In genomic region chr19:2777952-2778683, GRCh38 we compare ENCODE assay signal across 26 cellular contexts. TPM values are rescaled to one million over a fixed set of nuclear protein-coding genes. Genes with fewer than 3 reads are reported as not detected.
DNase-seq lines count a peak whose midpoint lies in the region; ATAC-seq, FAIRE-seq and TF ChIP-seq lines count a peak whose summit lies in the region.
"Had no signal": no experiment of that assay in that cellular context is flagged by ENCODE, and none has a peak within 500 bp of the region (broad histone marks: within the 10 kb centered on the region; RNA-seq: fewer than 3 reads in every experiment).

No MANE protein-coding gene starts in this region.

- no peak overlapping the region for H2AFZ ChIP-seq in GM12878 (ENCODE audit: control insufficient read depth, low read depth, low read length)

- 79% methylated on average over 11 of the region's 19 CpGs for WGBS in GM12878 (ENCODE audit: insufficient coverage, insufficient replicate concordance, low lambda C conversion rate, missing lambda C conversion rate)
- WGBS in psoas muscle, 3 donors: 51 to 60% (median 54%) methylated on average over 18 to 19 of the region's 19 CpGs

- no peak for FAIRE-seq in GM12878 (lab: Jason Lieb, UNC)
- FAIRE-seq: A204.1, keratinocyte, small intestine had no signal

- H3K27ac ChIP-seq in HEK293 (ENCODE audit: extremely low read depth, low read depth, low read length) (no peak overlapping the region), GM12878 (ENCODE audit: control insufficient read depth, insufficient read depth) (no peak overlapping the region), psoas muscle (peak overlapping the region; percentile 76)

- H3K9me3 ChIP-seq in HEK293 (ENCODE audit: control insufficient read depth, insufficient read depth, low read depth, low read length) (no peaks in the 10 kb centered on the region), GM12878 (replicated peaks; ENCODE audit: control insufficient read depth, insufficient read depth, low read length) (no peaks in the 10 kb centered on the region; the same call in 2 of the 3 replicates), psoas muscle (no peaks in the 10 kb centered on the region)

- no peaks in the 10 kb centered on the region for H3K27me3 Mint-ChIP-seq in activated CD4-positive, alpha-beta T cell treated with anti-CD3 and anti-CD28 coated beads, Interleukin-2, amount 10 ng/mL, durations not matched to agents 7 days and 5 days

- POLR2A ChIA-PET in activated CD4-positive, alpha-beta T cell treated with anti-CD3 and anti-CD28 coated beads, Interleukin-2, amount 10 ng/mL, durations not matched to agents 7 days and 5 days (lab: Charles Lee): no interaction called here
- POLR2A ChIA-PET in HEK293 (lab: Yijun Ruan, JAX) (no interaction called here), GM12878 (lab: Charles Lee) (interaction anchor here (0.5 kb wide), 1 partner anchor 308 kb away, joined by 3 read pairs; no protein-coding TSS in a partner anchor)

- no peak for ATAC-seq in GM12878
- ATAC-seq in psoas muscle: peak; percentile 44 to 73 (median 56)
- ATAC-seq in GM21367 (IDR thresholded peaks at IDR 0.05; ENCODE audit: unreplicated experiment): no peak
- ATAC-seq in GM21737 (IDR thresholded peaks at IDR 0.05; ENCODE audit: unreplicated experiment): no peak
- no peak for ATAC-seq in HG02678 (IDR thresholded peaks at IDR 0.05; ENCODE audit: unreplicated experiment)

- H3K4me2 ChIP-seq in GM12878 (ENCODE audit: control insufficient read depth, insufficient read depth): 0 out of 2 replicates have a peak overlapping the region, but pooled peaks have one; percentile 14

- TF ChIP-seq EP300 in GM12878 (IDR thresholded peaks at IDR 0.05; ENCODE audit: borderline replicate concordance in 1 of 2, control insufficient read depth in 1 of 2, low read depth in 2 of 2, low read length in 2 of 2): no peak

- no peak for DNase-seq in activated CD4-positive, alpha-beta T cell treated with anti-CD3 and anti-CD28 coated beads, Interleukin-2, amount 10 ng/mL, durations not matched to agents 7 days and 5 days
- no peak for DNase-seq in activated CD4-positive, alpha-beta T cell treated with anti-CD3 and anti-CD28 coated beads for 48 hours
- DNase-seq in GM12878 (ENCODE audit: low read depth, low spot score) (no peak), psoas muscle (no peak)
- DNase-seq: activated CD8-positive, alpha-beta memory T cell treated with anti-CD3 and anti-CD28 coated beads for 24 hours; activated naive CD4-positive, alpha-beta T cell; activated T-cell treated with anti-CD3 and anti-CD28 coated beads, Interleukin-2, amount 50 U/mL, for 1 hour; AML-193; cortex of kidney; DMS79; H7; Karpas-422; mammary epithelial cell; MV-4-11; NCI-H187; NCI-H69; RPMI8226; small intestine; stimulated activated CD4-positive, alpha-beta T cell treated with anti-CD3 and anti-CD28 coated beads, Interleukin-1b, Interleukin-23, amount 100 ng/mL, for 48 hours had no signal

- peak overlapping the region; percentile 31 for H3K27ac Mint-ChIP-seq in activated CD4-positive, alpha-beta T cell treated with anti-CD3 and anti-CD28 coated beads, Interleukin-2, amount 10 ng/mL, durations not matched to agents 7 days and 5 days

- TF ChIP-seq RAD21 in GM12878 (IDR thresholded peaks at IDR 0.05; ENCODE audit: insufficient read depth, low read depth, low read length): no peak

- TF ChIP-seq POLR2A in GM12878 (IDR thresholded peaks at IDR 0.05; ENCODE audit: low read depth, low read length): no peak

- H3K36me3 ChIP-seq in HEK293 (ENCODE audit: control insufficient read depth in 2 of 2, insufficient read depth in 1 of 2, low read length in 2 of 2): peaks cover 4 to 57% of the 10 kb centered on the region in 2 experiments; a peak in 2 of 3 replicates
- peaks cover 2 to 4% of the 10 kb centered on the region in 2 experiments; a peak in 2 of 4 replicates for H3K36me3 ChIP-seq in GM12878 (ENCODE audit: control insufficient read depth in 2 of 2, insufficient read depth in 2 of 2, low read length in 1 of 2)
- H3K36me3 ChIP-seq in psoas muscle (ENCODE audit: insufficient read depth in 1 of 2, low read depth in 1 of 2): no peaks in the 10 kb centered on the region

- TF ChIP-seq CTCF in HEK293 (tag by site-specific recombination; IDR thresholded peaks at IDR 0.05) (no peak), GM12878 (IDR thresholded peaks at IDR 0.05 in 2 of 3, conservative IDR thresholded peaks at IDR 0.05 in 1 of 3; ENCODE audit: control insufficient read depth in 2 of 3, extremely low read depth in 1 of 3, insufficient read depth in 1 of 3, low read depth in 3 of 3, low read length in 3 of 3) (no peak), psoas muscle (IDR thresholded peaks at IDR 0.05) (no peak)

- H3K27me3 ChIP-seq in GM12878 (replicated peaks in 1 of 2; ENCODE audit: control insufficient read depth in 2 of 2, insufficient read depth in 2 of 2, low read length in 1 of 2) (no peaks in the 10 kb centered on the region), psoas muscle (ENCODE audit: insufficient read depth in 3 of 3, low read length in 2 of 3) (no peaks in the 10 kb centered on the region)

- CTCF ChIA-PET in activated CD4-positive, alpha-beta T cell treated with anti-CD3 and anti-CD28 coated beads, Interleukin-2, amount 10 ng/mL, durations not matched to agents 7 days and 5 days (lab: Charles Lee): interaction anchor here (0.6 kb wide), 1 partner anchor 457 kb away, joined by 6 read pairs; no protein-coding TSS in a partner anchor
- CTCF ChIA-PET in HEK293 (lab: Yijun Ruan, JAX) (interaction anchor here (0.6 to 0.7 kb wide), 3 partner anchors 109 to 501 kb away, joined by 3 to 5 read pairs (median 3); no protein-coding TSS in a partner anchor), GM12878 (lab: Yijun Ruan, JAX) (interaction anchor here (2.1 kb wide), 1 partner anchor 130 kb away, joined by 5 read pairs; no protein-coding TSS in a partner anchor)

- H4K20me1 ChIP-seq in GM12878 (ENCODE audit: control insufficient read depth, insufficient read depth): peaks cover 6% of the 10 kb centered on the region; the same call in 1 of the 2 replicates

- peaks cover 3% of the 10 kb centered on the region; the same call in 1 of the 2 replicates for H3K4me1 ChIP-seq in HEK293 (ENCODE audit: control insufficient read depth, insufficient read depth, low read length)
- peaks cover 16% of the 10 kb centered on the region for H3K4me1 ChIP-seq in GM12878 (ENCODE audit: control insufficient read depth, insufficient read depth, low read length)
- peaks cover 75% of the 10 kb centered on the region for H3K4me1 ChIP-seq in psoas muscle

- H3K9me3 Mint-ChIP-seq in activated CD4-positive, alpha-beta T cell treated with anti-CD3 and anti-CD28 coated beads, Interleukin-2, amount 10 ng/mL, durations not matched to agents 7 days and 5 days: no peaks in the 10 kb centered on the region

- in situ Hi-C loops in GM12878 (cut with MboI): no loop called here

- RAD21 ChIA-PET in GM12878 (lab: Charles Lee; ENCODE audit: unreplicated experiment): no interaction called here

- no peaks in the 10 kb centered on the region for H3K36me3 Mint-ChIP-seq in activated CD4-positive, alpha-beta T cell treated with anti-CD3 and anti-CD28 coated beads, Interleukin-2, amount 10 ng/mL, durations not matched to agents 7 days and 5 days (ENCODE audit: low read depth)

- no peak overlapping the region for H3K9ac ChIP-seq in GM12878 (ENCODE audit: control insufficient read depth, insufficient read depth, low read length)

- H3K4me3 Mint-ChIP-seq in activated CD4-positive, alpha-beta T cell treated with anti-CD3 and anti-CD28 coated beads, Interleukin-2, amount 10 ng/mL, durations not matched to agents 7 days and 5 days: no peak overlapping the region

- BruUV-seq in GM12878 (replicated peaks; lab: Mats Ljungman, UMichigan): no TSS peak

- intact Hi-C loops in GM12878 (cut with micrococcal nuclease; ENCODE audit: unreplicated experiment) (no loop called here), psoas muscle (cut with DNase I) (no loop called here)

- peaks cover 89% of the 10 kb centered on the region for H3K79me2 ChIP-seq in GM12878 (ENCODE audit: control insufficient read depth, insufficient read depth, low read length)

- H3K4me3 ChIP-seq in HEK293 (ENCODE audit: low read depth, low read length): no peak overlapping the region
- H3K4me3 ChIP-seq in GM12878: no peak overlapping the region
- H3K4me3 ChIP-seq in psoas muscle: no peak overlapping the region

- peaks cover 51% of the 10 kb centered on the region for H3K4me1 Mint-ChIP-seq in activated CD4-positive, alpha-beta T cell treated with anti-CD3 and anti-CD28 coated beads, Interleukin-2, amount 10 ng/mL, durations not matched to agents 7 days and 5 days

- SMC1A ChIA-PET in GM12878 (lab: Charles Lee; ENCODE audit: uncharacterized antibody, unreplicated experiment): interaction anchor here (0.8 kb wide), 1 partner anchor 130 kb away, joined by 3 read pairs; no protein-coding TSS in a partner anchor

RNA-seq across cellular contexts. Expression of gene SGTA, which starts 5.0 kb away (rescaled TPM):
- 10 to 100 TPM; 46.6 to 46.9 TPM for total RNA-seq in activated CD4-positive, alpha-beta T cell treated with anti-CD3 and anti-CD28 coated beads, Interleukin-2, amount 10 ng/mL, durations not matched to agents 7 days and 5 days
- 27.0 and 30.4 TPM in 2 replicates for total RNA-seq in GM12878 (2013; cell fraction: nucleolus; rRNA removed)
- total RNA-seq in GM12878 (2014; rRNA removed) (51.2 and 59.2 TPM in 2 replicates), GM12878 (2014; rRNA removed; fragmentation: Illumina TruSeq; extraction: Trizol) (22.9 and 26.2 TPM in 2 replicates), GM12878 (2021) (69.2 and 76.3 TPM in 2 replicates), psoas muscle (100 to 1,000 TPM in 1 of 4 donors, 10 to 100 TPM in 3; 63.4 to 104 (median 77.8) TPM)
- polyA plus RNA-seq in GM12878 (2011; ENCODE audit: low read depth): 22.0 TPM
- polyA plus RNA-seq in GM12878 (2011; rRNA removed) (19.9 and 32.9 TPM in 2 replicates), GM12878 (2014; fragmentation: Illumina TruSeq; extraction: Trizol) (13.2 and 37.1 TPM in 2 replicates), GM12878 (2014; fragmentation: Nextera tagmentation; extraction: Ambion mirVana) (1 to 10 TPM; 2.0 to 3.1 TPM), GM12878 (2014; rRNA removed) (64.2 and 78.7 TPM in 2 replicates), GM12878 (2016; fragmentation: Nextera tagmentation; extraction: Ambion mirVana) (100 to 1,000 TPM; 102 TPM), psoas muscle (100 to 1,000 TPM in 2 of 3 donors, 10 to 100 TPM in 1; 99.1 to 186 (median 123) TPM)
- 70.3 and 75.7 TPM in 2 replicates for polyA plus RNA-seq in GM12878 (2011; cell fraction: cytosol; rRNA removed)
- polyA plus RNA-seq in GM12878 (2011; cell fraction: nucleus; rRNA removed): 59.1 and 86.4 TPM in 2 replicates
- 46.1 and 46.5 TPM in 2 replicates for polyA plus RNA-seq in GM12878 (2012)
- polyA minus RNA-seq in GM12878 (2011; rRNA and poly(A)+ RNA removed): 12.0 and 30.2 TPM in 2 replicates
- 15.9 and 16.7 TPM in 2 replicates for polyA minus RNA-seq in GM12878 (2011; cell fraction: cytosol; rRNA and poly(A)+ RNA removed)
- 9.7 and 20.9 TPM in 2 replicates for polyA minus RNA-seq in GM12878 (2011; cell fraction: nucleus; rRNA and poly(A)+ RNA removed)

RNA-seq across cellular contexts. Expression of gene THOP1, which starts 7.2 kb away (rescaled TPM):
- total RNA-seq in activated CD4-positive, alpha-beta T cell treated with anti-CD3 and anti-CD28 coated beads, Interleukin-2, amount 10 ng/mL, durations not matched to agents 7 days and 5 days: 10 to 100 TPM; 84.2 to 97.1 TPM
- total RNA-seq in GM12878 (2013; cell fraction: nucleolus; rRNA removed): 230 and 309 TPM in 2 replicates
- total RNA-seq in GM12878 (2014; rRNA removed) (260 and 270 TPM in 2 replicates), GM12878 (2014; rRNA removed; fragmentation: Illumina TruSeq; extraction: Trizol) (75.9 and 77.5 TPM in 2 replicates), GM12878 (2021) (217 and 220 TPM in 2 replicates), psoas muscle (10 to 100 TPM; 46.0 to 60.2 (median 55.9) TPM)
- 25.4 TPM for polyA plus RNA-seq in GM12878 (2011; ENCODE audit: low read depth)
- polyA plus RNA-seq in GM12878 (2011; rRNA removed) (72.8 and 137 TPM in 2 replicates), GM12878 (2014; fragmentation: Illumina TruSeq; extraction: Trizol) (36.0 and 76.8 TPM in 2 replicates), GM12878 (2014; fragmentation: Nextera tagmentation; extraction: Ambion mirVana) (1 to 10 TPM; 1.9 to 3.8 TPM), GM12878 (2014; rRNA removed) (200 and 240 TPM in 2 replicates), GM12878 (2016; fragmentation: Nextera tagmentation; extraction: Ambion mirVana) (100 to 1,000 TPM; 220 to 241 TPM), psoas muscle (10 to 100 TPM; 58.3 to 92.2 (median 85.9) TPM)
- 144 and 196 TPM in 2 replicates for polyA plus RNA-seq in GM12878 (2011; cell fraction: cytosol; rRNA removed)
- polyA plus RNA-seq in GM12878 (2011; cell fraction: nucleus; rRNA removed): 439 and 527 TPM in 2 replicates
- polyA plus RNA-seq in GM12878 (2012): 116 and 134 TPM in 2 replicates
- polyA minus RNA-seq in GM12878 (2011; rRNA and poly(A)+ RNA removed): 97.9 and 180 TPM in 2 replicates
- 59.6 and 71.5 TPM in 2 replicates for polyA minus RNA-seq in GM12878 (2011; cell fraction: cytosol; rRNA and poly(A)+ RNA removed)
- 43.6 and 46.6 TPM in 2 replicates for polyA minus RNA-seq in GM12878 (2011; cell fraction: nucleus; rRNA and poly(A)+ RNA removed)

RNA-seq across cellular contexts. Expression of gene SLC39A3, which starts 38.3 kb away (rescaled TPM):
- total RNA-seq in activated CD4-positive, alpha-beta T cell treated with anti-CD3 and anti-CD28 coated beads, Interleukin-2, amount 10 ng/mL, durations not matched to agents 7 days and 5 days: 10 to 100 TPM; 31.5 to 37.5 TPM
- total RNA-seq in GM12878 (2013; cell fraction: nucleolus; rRNA removed): 26.3 and 30.0 TPM in 2 replicates
- 46.0 and 50.2 TPM in 2 replicates for total RNA-seq in GM12878 (2014; rRNA removed)
- total RNA-seq in GM12878 (2014; rRNA removed; fragmentation: Illumina TruSeq; extraction: Trizol): 31.2 and 33.7 TPM in 2 replicates
- total RNA-seq in GM12878 (2021): 48.4 and 52.1 TPM in 2 replicates
- polyA plus RNA-seq in GM12878 (2011; ENCODE audit: low read depth): 9.9 TPM
- polyA plus RNA-seq in GM12878 (2011; rRNA removed): 18.7 and 29.6 TPM in 2 replicates
- 51.6 and 59.3 TPM in 2 replicates for polyA plus RNA-seq in GM12878 (2011; cell fraction: cytosol; rRNA removed)
- 38.3 and 42.8 TPM in 2 replicates for polyA plus RNA-seq in GM12878 (2011; cell fraction: nucleus; rRNA removed)
- polyA plus RNA-seq in GM12878 (2012): 24.3 and 28.7 TPM in 2 replicates
- 20.9 and 59.4 TPM in 2 replicates for polyA plus RNA-seq in GM12878 (2014; fragmentation: Illumina TruSeq; extraction: Trizol)
- 1 to 10 TPM in 1 of 2 experiments, under 1 TPM in 1; 0.63 to 1.1 TPM for polyA plus RNA-seq in GM12878 (2014; fragmentation: Nextera tagmentation; extraction: Ambion mirVana)
- polyA plus RNA-seq in GM12878 (2014; rRNA removed): 54.5 and 54.9 TPM in 2 replicates
- polyA plus RNA-seq in GM12878 (2016; fragmentation: Nextera tagmentation; extraction: Ambion mirVana): 10 to 100 TPM; 58.7 to 67.1 TPM
- 19.9 and 31.8 TPM in 2 replicates for polyA minus RNA-seq in GM12878 (2011; rRNA and poly(A)+ RNA removed)
- polyA minus RNA-seq in GM12878 (2011; cell fraction: cytosol; rRNA and poly(A)+ RNA removed): 15.3 and 17.2 TPM in 2 replicates
- 7.5 and 14.9 TPM in 2 replicates for polyA minus RNA-seq in GM12878 (2011; cell fraction: nucleus; rRNA and poly(A)+ RNA removed)
- 10 to 100 TPM; 16.9 to 26.8 (median 20.0) TPM for total RNA-seq in psoas muscle
- polyA plus RNA-seq in psoas muscle: 10 to 100 TPM; 28.4 to 70.1 (median 32.6) TPM

RNA-seq across cellular contexts. Expression of gene ZNF554, which starts 41.5 kb away (rescaled TPM):
- 1 to 10 TPM; 4.1 to 4.6 TPM for total RNA-seq in activated CD4-positive, alpha-beta T cell treated with anti-CD3 and anti-CD28 coated beads, Interleukin-2, amount 10 ng/mL, durations not matched to agents 7 days and 5 days
- 7.0 and 7.1 TPM in 2 replicates for total RNA-seq in GM12878 (2013; cell fraction: nucleolus; rRNA removed)
- total RNA-seq in GM12878 (2014; rRNA removed) (1.7 and 2.1 TPM in 2 replicates), GM12878 (2014; rRNA removed; fragmentation: Illumina TruSeq; extraction: Trizol) (1.5 and 1.8 TPM in 2 replicates), GM12878 (2021) (1.7 TPM in 2 replicates), psoas muscle (1 to 10 TPM; 3.5 to 6.5 (median 4.5) TPM)
- 0.98 TPM for polyA plus RNA-seq in GM12878 (2011; ENCODE audit: low read depth)
- polyA plus RNA-seq in GM12878 (2011; rRNA removed) (1.3 and 1.7 TPM in 2 replicates), GM12878 (2014; fragmentation: Illumina TruSeq; extraction: Trizol) (1.2 and 1.4 TPM in 2 replicates), GM12878 (2014; fragmentation: Nextera tagmentation; extraction: Ambion mirVana) (under 1 TPM; 0.19 to 0.38 TPM), GM12878 (2014; rRNA removed) (0.96 and 1.3 TPM in 2 replicates), GM12878 (2016; fragmentation: Nextera tagmentation; extraction: Ambion mirVana) (1 to 10 TPM; 1.2 to 1.4 TPM), psoas muscle (1 to 10 TPM; 1.8 to 5.2 (median 3.6) TPM)
- polyA plus RNA-seq in GM12878 (2011; cell fraction: cytosol; rRNA removed): 1.1 and 1.2 TPM in 2 replicates
- polyA plus RNA-seq in GM12878 (2011; cell fraction: nucleus; rRNA removed): 1.1 TPM in 2 replicates
- 1.1 and 1.4 TPM in 2 replicates for polyA plus RNA-seq in GM12878 (2012)
- polyA minus RNA-seq in GM12878 (2011; rRNA and poly(A)+ RNA removed): 1.3 and 1.6 TPM in 2 replicates
- polyA minus RNA-seq in GM12878 (2011; cell fraction: cytosol; rRNA and poly(A)+ RNA removed): 0.94 and 1.6 TPM in 2 replicates
- 0.48 and 0.77 TPM in 2 replicates for polyA minus RNA-seq in GM12878 (2011; cell fraction: nucleus; rRNA and poly(A)+ RNA removed)

RNA-seq across cellular contexts. Expression of gene DIRAS1, which starts 56.9 kb away (rescaled TPM):
- not detected for total RNA-seq in activated CD4-positive, alpha-beta T cell treated with anti-CD3 and anti-CD28 coated beads, Interleukin-2, amount 10 ng/mL, durations not matched to agents 7 days and 5 days
- 0.39 and 1.0 TPM in 2 replicates for total RNA-seq in GM12878 (2013; cell fraction: nucleolus; rRNA removed)
- total RNA-seq in GM12878 (2014; rRNA removed) (not detected in 2 replicates), GM12878 (2014; rRNA removed; fragmentation: Illumina TruSeq; extraction: Trizol) (0.09 TPM in 1 of 2 replicates, not detected in the other), GM12878 (2021) (0.18 and 0.48 TPM in 2 replicates), psoas muscle (10 to 100 TPM in 1 of 4 donors, 1 to 10 TPM in 3; 1.1 to 29.9 (median 4.5) TPM)
- 0.38 TPM for polyA plus RNA-seq in GM12878 (2011; ENCODE audit: low read depth)
- polyA plus RNA-seq in GM12878 (2011; rRNA removed) (0.03 and 0.05 TPM in 2 replicates), GM12878 (2014; fragmentation: Illumina TruSeq; extraction: Trizol) (0.07 TPM in 1 of 2 replicates, not detected in the other), GM12878 (2014; fragmentation: Nextera tagmentation; extraction: Ambion mirVana) (not detected), GM12878 (2014; rRNA removed) (0.08 TPM in 1 of 2 replicates, not detected in the other), GM12878 (2016; fragmentation: Nextera tagmentation; extraction: Ambion mirVana) (under 1 TPM; 0.04 to 0.13 TPM), psoas muscle (1 to 10 TPM in 1 of 3 donors, under 1 TPM in 2; 0.13 to 5.7 (median 0.15) TPM)
- polyA plus RNA-seq in GM12878 (2011; cell fraction: cytosol; rRNA removed): not detected in 2 replicates
- polyA plus RNA-seq in GM12878 (2011; cell fraction: nucleus; rRNA removed): 0.10 TPM in 1 of 2 replicates, not detected in the other
- polyA plus RNA-seq in GM12878 (2012): 0.34 and 0.57 TPM in 2 replicates
- polyA minus RNA-seq in GM12878 (2011; rRNA and poly(A)+ RNA removed): 0.15 TPM in 1 of 2 replicates, not detected in the other
- polyA minus RNA-seq in GM12878 (2011; cell fraction: cytosol; rRNA and poly(A)+ RNA removed): not detected in 2 replicates
- not detected in 2 replicates for polyA minus RNA-seq in GM12878 (2011; cell fraction: nucleus; rRNA and poly(A)+ RNA removed)
- total RNA-seq: T-helper 1 cell treated with Interleukin-12 subunit alpha and Interleukin-12 subunit beta and Interleukin-4 antibody, amounts not matched to agents 30 ng/mL and 1 ng/mL, for 36 hours had no signal

Comparison
In these comparisons a context has a peak if more than half of its experiments do, and no peak if none do; other contexts are left out.
1. ATAC-seq: peak in psoas muscle (4 of 4); none in GM12878 (single experiment), GM21367 (single experiment), GM21737 (single experiment) and HG02678 (single experiment).